1 cellular context compared by ENCODE assay signal in the genomic region with DNA sequence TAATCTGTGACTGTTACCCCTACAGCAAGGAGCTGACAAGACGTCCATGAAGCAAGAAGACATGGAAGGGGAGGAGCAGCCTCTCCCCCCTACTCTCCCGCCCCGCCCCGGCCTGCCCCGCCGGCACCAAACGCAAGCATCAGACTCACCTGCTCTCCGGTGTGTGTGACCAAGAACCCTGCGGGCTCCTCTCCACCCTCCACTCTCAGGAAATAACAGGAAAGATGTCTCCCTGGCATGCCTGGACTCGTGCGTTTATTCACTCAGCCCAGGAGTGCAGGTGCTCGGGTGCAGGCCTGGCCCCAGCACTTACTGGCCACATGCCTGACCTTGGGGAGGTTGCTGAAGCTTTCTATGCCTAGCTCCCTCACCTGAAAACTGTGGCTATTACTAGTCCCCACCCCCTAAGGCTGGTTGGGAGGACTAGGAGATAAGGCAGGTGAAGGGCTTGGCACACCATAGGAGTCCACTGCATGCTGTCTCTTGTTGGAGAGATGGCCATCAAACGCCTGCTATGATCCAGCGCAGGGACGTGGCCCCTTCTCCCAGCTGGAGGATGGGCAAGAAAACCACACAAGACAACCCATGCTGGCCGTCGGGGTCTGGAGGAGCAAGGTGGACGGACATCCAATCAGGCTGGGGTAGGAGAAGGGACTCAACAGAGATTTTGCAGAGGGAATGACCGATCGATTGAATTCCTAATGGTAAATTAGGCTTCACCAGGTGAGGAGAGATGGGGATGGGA.
TF ChIP-seq lines count a peak whose summit lies in the region.

No MANE protein-coding gene starts in this region.

TF ChIP-seq in GM23338, 12 proteins besides CTCF, POLR2A, EP300 and RAD21:
- TF ChIP-seq, protein P1, sequence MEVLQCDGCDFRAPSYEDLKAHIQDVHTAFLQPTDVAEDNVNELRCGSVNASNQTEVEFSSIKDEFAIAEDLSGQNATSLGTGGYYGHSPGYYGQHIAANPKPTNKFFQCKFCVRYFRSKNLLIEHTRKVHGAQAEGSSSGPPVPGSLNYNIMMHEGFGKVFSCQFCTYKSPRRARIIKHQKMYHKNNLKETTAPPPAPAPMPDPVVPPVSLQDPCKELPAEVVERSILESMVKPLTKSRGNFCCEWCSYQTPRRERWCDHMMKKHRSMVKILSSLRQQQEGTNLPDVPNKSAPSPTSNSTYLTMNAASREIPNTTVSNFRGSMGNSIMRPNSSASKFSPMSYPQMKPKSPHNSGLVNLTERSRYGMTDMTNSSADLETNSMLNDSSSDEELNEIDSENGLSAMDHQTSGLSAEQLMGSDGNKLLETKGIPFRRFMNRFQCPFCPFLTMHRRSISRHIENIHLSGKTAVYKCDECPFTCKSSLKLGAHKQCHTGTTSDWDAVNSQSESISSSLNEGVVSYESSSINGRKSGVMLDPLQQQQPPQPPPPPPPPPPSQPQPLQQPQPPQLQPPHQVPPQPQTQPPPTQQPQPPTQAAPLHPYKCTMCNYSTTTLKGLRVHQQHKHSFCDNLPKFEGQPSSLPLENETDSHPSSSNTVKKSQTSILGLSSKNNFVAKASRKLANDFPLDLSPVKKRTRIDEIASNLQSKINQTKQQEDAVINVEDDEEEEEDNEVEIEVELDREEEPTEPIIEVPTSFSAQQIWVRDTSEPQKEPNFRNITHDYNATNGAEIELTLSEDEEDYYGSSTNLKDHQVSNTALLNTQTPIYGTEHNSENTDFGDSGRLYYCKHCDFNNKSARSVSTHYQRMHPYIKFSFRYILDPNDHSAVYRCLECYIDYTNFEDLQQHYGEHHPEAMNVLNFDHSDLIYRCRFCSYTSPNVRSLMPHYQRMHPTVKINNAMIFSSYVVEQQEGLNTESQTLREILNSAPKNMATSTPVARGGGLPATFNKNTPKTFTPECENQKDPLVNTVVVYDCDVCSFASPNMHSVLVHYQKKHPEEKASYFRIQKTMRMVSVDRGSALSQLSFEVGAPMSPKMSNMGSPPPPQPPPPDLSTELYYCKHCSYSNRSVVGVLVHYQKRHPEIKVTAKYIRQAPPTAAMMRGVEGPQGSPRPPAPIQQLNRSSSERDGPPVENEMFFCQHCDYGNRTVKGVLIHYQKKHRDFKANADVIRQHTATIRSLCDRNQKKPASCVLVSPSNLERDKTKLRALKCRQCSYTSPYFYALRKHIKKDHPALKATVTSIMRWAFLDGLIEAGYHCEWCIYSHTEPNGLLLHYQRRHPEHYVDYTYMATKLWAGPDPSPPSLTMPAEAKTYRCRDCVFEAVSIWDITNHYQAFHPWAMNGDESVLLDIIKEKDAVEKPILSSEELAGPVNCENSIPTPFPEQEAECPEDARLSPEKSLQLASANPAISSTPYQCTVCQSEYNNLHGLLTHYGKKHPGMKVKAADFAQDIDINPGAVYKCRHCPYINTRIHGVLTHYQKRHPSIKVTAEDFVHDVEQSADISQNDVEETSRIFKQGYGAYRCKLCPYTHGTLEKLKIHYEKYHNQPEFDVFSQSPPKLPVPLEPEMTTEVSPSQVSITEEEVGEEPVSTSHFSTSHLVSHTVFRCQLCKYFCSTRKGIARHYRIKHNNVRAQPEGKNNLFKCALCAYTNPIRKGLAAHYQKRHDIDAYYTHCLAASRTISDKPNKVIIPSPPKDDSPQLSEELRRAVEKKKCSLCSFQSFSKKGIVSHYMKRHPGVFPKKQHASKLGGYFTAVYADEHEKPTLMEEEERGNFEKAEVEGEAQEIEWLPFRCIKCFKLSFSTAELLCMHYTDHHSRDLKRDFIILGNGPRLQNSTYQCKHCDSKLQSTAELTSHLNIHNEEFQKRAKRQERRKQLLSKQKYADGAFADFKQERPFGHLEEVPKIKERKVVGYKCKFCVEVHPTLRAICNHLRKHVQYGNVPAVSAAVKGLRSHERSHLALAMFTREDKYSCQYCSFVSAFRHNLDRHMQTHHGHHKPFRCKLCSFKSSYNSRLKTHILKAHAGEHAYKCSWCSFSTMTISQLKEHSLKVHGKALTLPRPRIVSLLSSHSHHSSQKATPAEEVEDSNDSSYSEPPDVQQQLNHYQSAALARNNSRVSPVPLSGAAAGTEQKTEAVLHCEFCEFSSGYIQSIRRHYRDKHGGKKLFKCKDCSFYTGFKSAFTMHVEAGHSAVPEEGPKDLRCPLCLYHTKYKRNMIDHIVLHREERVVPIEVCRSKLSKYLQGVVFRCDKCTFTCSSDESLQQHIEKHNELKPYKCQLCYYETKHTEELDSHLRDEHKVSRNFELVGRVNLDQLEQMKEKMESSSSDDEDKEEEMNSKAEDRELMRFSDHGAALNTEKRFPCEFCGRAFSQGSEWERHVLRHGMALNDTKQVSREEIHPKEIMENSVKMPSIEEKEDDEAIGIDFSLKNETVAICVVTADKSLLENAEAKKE (CRISPR knock-in tag; IDR thresholded peaks at IDR 0.05): no peak
- TF ChIP-seq POLR2AphosphoS5 (IDR thresholded peaks at IDR 0.05; ENCODE audit: low read depth) (no peak), STAT1 (IDR thresholded peaks at IDR 0.05; ENCODE audit: unreplicated experiment) (no peak), ZNF331 (CRISPR knock-in tag; IDR thresholded peaks at IDR 0.05; ENCODE audit: low read depth) (no peak), JUNB (IDR thresholded peaks at IDR 0.05; ENCODE audit: unreplicated experiment) (no peak), EZH2phosphoT487 (IDR thresholded peaks at IDR 0.05; ENCODE audit: unreplicated experiment) (no peak), NANOG (IDR thresholded peaks at IDR 0.05; ENCODE audit: borderline replicate concordance) (no peak), CREB1 (CRISPR knock-in tag; IDR thresholded peaks at IDR 0.05; ENCODE audit: low read depth) (no peak), ZNF114 (CRISPR knock-in tag; IDR thresholded peaks at IDR 0.05) (no peak)
- TF ChIP-seq, protein P2, sequence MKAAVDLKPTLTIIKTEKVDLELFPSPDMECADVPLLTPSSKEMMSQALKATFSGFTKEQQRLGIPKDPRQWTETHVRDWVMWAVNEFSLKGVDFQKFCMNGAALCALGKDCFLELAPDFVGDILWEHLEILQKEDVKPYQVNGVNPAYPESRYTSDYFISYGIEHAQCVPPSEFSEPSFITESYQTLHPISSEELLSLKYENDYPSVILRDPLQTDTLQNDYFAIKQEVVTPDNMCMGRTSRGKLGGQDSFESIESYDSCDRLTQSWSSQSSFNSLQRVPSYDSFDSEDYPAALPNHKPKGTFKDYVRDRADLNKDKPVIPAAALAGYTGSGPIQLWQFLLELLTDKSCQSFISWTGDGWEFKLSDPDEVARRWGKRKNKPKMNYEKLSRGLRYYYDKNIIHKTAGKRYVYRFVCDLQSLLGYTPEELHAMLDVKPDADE (IDR thresholded peaks at IDR 0.05): no peak
- TF ChIP-seq, protein P3, sequence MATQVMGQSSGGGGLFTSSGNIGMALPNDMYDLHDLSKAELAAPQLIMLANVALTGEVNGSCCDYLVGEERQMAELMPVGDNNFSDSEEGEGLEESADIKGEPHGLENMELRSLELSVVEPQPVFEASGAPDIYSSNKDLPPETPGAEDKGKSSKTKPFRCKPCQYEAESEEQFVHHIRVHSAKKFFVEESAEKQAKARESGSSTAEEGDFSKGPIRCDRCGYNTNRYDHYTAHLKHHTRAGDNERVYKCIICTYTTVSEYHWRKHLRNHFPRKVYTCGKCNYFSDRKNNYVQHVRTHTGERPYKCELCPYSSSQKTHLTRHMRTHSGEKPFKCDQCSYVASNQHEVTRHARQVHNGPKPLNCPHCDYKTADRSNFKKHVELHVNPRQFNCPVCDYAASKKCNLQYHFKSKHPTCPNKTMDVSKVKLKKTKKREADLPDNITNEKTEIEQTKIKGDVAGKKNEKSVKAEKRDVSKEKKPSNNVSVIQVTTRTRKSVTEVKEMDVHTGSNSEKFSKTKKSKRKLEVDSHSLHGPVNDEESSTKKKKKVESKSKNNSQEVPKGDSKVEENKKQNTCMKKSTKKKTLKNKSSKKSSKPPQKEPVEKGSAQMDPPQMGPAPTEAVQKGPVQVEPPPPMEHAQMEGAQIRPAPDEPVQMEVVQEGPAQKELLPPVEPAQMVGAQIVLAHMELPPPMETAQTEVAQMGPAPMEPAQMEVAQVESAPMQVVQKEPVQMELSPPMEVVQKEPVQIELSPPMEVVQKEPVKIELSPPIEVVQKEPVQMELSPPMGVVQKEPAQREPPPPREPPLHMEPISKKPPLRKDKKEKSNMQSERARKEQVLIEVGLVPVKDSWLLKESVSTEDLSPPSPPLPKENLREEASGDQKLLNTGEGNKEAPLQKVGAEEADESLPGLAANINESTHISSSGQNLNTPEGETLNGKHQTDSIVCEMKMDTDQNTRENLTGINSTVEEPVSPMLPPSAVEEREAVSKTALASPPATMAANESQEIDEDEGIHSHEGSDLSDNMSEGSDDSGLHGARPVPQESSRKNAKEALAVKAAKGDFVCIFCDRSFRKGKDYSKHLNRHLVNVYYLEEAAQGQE (IDR thresholded peaks at IDR 0.05; ENCODE audit: unreplicated experiment): no peak
